Comparison of ENCODE assay signal across 14 cellular contexts in the genomic region with DNA sequence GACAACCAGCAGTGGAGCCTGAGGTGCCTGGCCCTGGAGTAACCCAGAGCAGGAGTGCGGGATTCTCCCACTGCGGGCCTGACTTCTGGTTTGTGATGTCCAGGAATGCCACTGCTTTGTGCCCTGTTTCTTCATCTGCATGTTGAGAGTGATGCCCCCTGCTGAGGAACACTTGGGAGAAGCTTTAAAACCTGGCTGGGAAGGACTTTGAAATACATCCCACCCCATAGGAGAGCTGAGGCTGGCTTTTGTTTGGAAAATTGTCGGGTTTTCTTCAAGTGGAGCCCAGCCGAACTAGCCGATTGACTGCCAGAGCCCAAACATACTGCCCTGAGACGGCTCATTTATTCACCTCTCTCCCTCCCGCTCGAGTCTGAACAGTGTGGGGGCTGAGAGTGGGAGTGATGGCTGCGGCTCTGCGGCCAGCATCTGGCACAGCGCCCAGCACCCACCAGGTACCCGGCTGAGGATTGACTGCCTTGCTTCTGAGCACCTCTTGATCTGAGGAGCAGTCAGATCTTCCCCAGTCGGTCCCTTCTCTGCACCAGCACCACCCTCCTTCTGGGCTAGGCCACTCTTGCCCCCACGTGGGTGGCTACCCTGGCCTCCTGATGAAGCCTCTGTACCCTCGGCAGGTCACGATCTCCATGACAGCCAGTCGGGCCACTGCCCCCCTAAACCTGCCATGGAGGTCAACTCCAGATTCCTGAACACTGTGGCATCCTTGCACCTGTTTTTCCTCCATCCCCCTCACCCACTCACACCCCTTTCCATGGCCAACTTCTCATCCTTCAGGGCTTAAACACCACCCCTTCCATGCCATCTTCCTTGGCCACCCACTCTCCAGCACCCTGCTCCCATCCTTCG.
A peak's percentile ranks its signal among the peaks of the same experiment; 100 is the strongest.
DNase-seq lines count a peak whose midpoint lies in the region; ATAC-seq, FAIRE-seq and TF ChIP-seq lines count a peak whose summit lies in the region.
"Had no signal": no experiment of that assay in that cellular context is flagged by ENCODE, and none has a peak within 500 bp of the region (broad histone marks: within the 10 kb centered on the region; RNA-seq: fewer than 3 reads in every experiment).

No MANE protein-coding gene starts in this region.

- CTCF ChIA-PET in IMR-90 (lab: Yijun Ruan, JAX) (interaction anchor here (0.5 to 1.5 kb wide), 2 partner anchors 12 to 102 kb away, joined by 3 to 5 read pairs; no protein-coding TSS in a partner anchor), K562 (lab: Yijun Ruan, JAX; ENCODE audit: low intra/inter-chr PET ratio) (no interaction called here)

- H3K9me3 Mint-ChIP-seq in T-helper 1 cell treated with Interleukin-12 subunit alpha and Interleukin-12 subunit beta and Interleukin-4 antibody, amounts not matched to agents 30 μg/mL and 1 μg/mL, for 36 hours = no peaks in the 10 kb centered on the region
- H3K9me3 Mint-ChIP-seq: activated naive CD4-positive, alpha-beta T cell treated with anti-CD3 and anti-CD28 coated beads, Interleukin-2, amount 10 ng/mL, durations not matched to agents 7 days and 5 days; neural crest cell; T-cell had no signal

- H3K4me1 ChIP-seq in IMR-90 (ENCODE audit: control insufficient read depth, insufficient read depth, low read length) (peaks cover 16% of the 10 kb centered on the region), K562 (replicated peaks in 1 of 2; ENCODE audit: control insufficient read depth in 2 of 2, insufficient read depth in 2 of 2, low read length in 2 of 2) (peaks cover 0 to 3% of the 10 kb centered on the region in 2 experiments; a peak in 2 of 5 replicates), prostate gland (replicated peaks) (peaks cover 14% of the 10 kb centered on the region)

- TF ChIP-seq POLR2A in IMR-90 (IDR thresholded peaks at IDR 0.05; ENCODE audit: low read depth, low read length) (no peak), K562 (conservative IDR thresholded peaks at IDR 0.05) (no peak), prostate gland (IDR thresholded peaks at IDR 0.05) (no peak)

- H3K9me1 ChIP-seq in IMR-90 (ENCODE audit: insufficient read depth, low read length) (peaks cover 8% of the 10 kb centered on the region), K562 (ENCODE audit: control insufficient read depth, insufficient read depth, low read length) (no peaks in the 10 kb centered on the region)

- no peak overlapping the region for H3K9ac ChIP-seq in IMR-90 (ENCODE audit: low read depth, low read length)
- H3K9ac ChIP-seq in K562 (ENCODE audit: insufficient read depth in 1 of 2, low read depth in 2 of 2, low read length in 2 of 2) = no peak overlapping the region

- peak overlapping the region; percentile 12 for H2BK5ac ChIP-seq in IMR-90 (ENCODE audit: low read depth, low read length, poor library complexity, severe bottlenecking)

- H2AFZ ChIP-seq in IMR-90 (replicated peaks; ENCODE audit: low read length, poor library complexity) (no peak overlapping the region), K562 (ENCODE audit: low read depth, low read length) (no peak overlapping the region)

- H4K8ac ChIP-seq in IMR-90 (ENCODE audit: low read depth in 2 of 2, low read length in 2 of 2) = peak overlapping the region; percentile 61 to 65; a peak in 2 of 4 replicates

- H2BK120ac ChIP-seq in IMR-90 (ENCODE audit: low read depth, low read length) = no peak overlapping the region

- intact Hi-C loops in IMR-90 (cut with micrococcal nuclease) = no loop called here
- intact Hi-C loops in K562 (cut with micrococcal nuclease) = no loop called here
- intact Hi-C loops in prostate gland (cut with DNase I) = no loop called here
- intact Hi-C loops in left colon (cut with DNase I, micrococcal nuclease) = no loop called here

- H3K4me1 Mint-ChIP-seq in T-helper 1 cell treated with Interleukin-12 subunit alpha and Interleukin-12 subunit beta and Interleukin-4 antibody, amounts not matched to agents 30 μg/mL and 1 μg/mL, for 36 hours (ENCODE audit: low read depth) = peaks cover 17% of the 10 kb centered on the region

- no peak for FAIRE-seq in K562 (lab: Jason Lieb, UNC)
- FAIRE-seq: keratinocyte had no signal

- no peak overlapping the region; the same call in 1 of the 2 replicates for H4K5ac ChIP-seq in IMR-90 (ENCODE audit: low read depth, low read length)

- H3K27ac ChIP-seq in IMR-90 (ENCODE audit: insufficient read depth, low read length) (no peak overlapping the region), K562 (ENCODE audit: extremely low read depth, low read depth, low read length) (no peak overlapping the region), prostate gland (peak overlapping the region; percentile 32 to 60)

- no peak overlapping the region; the same call in 2 of the 3 replicates for H2BK15ac ChIP-seq in IMR-90 (ENCODE audit: low read depth, low read length)

- H3K4me3 Mint-ChIP-seq in T-helper 1 cell treated with Interleukin-12 subunit alpha and Interleukin-12 subunit beta and Interleukin-4 antibody, amounts not matched to agents 30 μg/mL and 1 μg/mL, for 36 hours = no peak overlapping the region
- H3K4me3 Mint-ChIP-seq: activated naive CD4-positive, alpha-beta T cell treated with anti-CD3 and anti-CD28 coated beads, Interleukin-2, amount 10 ng/mL, durations not matched to agents 7 days and 5 days; neural crest cell; T-cell had no signal

- H4K91ac ChIP-seq in IMR-90 (ENCODE audit: insufficient read depth, low read depth, low read length) = no peak overlapping the region

- peak overlapping the region; percentile 46; the same call in 1 of the 2 replicates for H3K14ac ChIP-seq in IMR-90 (replicated peaks; ENCODE audit: low read depth, low read length)

- H3K27me3 ChIP-seq in IMR-90 (ENCODE audit: control insufficient read depth, insufficient read depth, low read length) (no peaks in the 10 kb centered on the region), K562 (ENCODE audit: control insufficient read depth in 2 of 2, insufficient read depth in 2 of 2, low read length in 2 of 2) (peaks cover 0 to 10% of the 10 kb centered on the region in 2 experiments; a peak in 2 of 5 replicates), prostate gland (replicated peaks; ENCODE audit: insufficient read depth) (no peaks in the 10 kb centered on the region)
- H3K27me3 ChIP-seq: spleen had no signal

- no peaks in the 10 kb centered on the region for H3K36me3 Mint-ChIP-seq in T-helper 1 cell treated with Interleukin-12 subunit alpha and Interleukin-12 subunit beta and Interleukin-4 antibody, amounts not matched to agents 30 μg/mL and 1 μg/mL, for 36 hours (ENCODE audit: low read depth)
- H3K36me3 Mint-ChIP-seq: T-cell had no signal

- H3K27me3 Mint-ChIP-seq in T-helper 1 cell treated with Interleukin-12 subunit alpha and Interleukin-12 subunit beta and Interleukin-4 antibody, amounts not matched to agents 30 μg/mL and 1 μg/mL, for 36 hours (ENCODE audit: low read depth) = no peaks in the 10 kb centered on the region
- H3K27me3 Mint-ChIP-seq: activated naive CD4-positive, alpha-beta T cell treated with anti-CD3 and anti-CD28 coated beads, Interleukin-2, amount 10 ng/mL, durations not matched to agents 7 days and 5 days; T-cell had no signal

- H4K20me1 ChIP-seq in IMR-90 (ENCODE audit: insufficient read depth, low read length) (no peaks in the 10 kb centered on the region), K562 (replicated peaks; ENCODE audit: control insufficient read depth, insufficient read depth, low read length) (peaks cover 6% of the 10 kb centered on the region; the same call in 1 of the 2 replicates)

- BruUV-seq in IMR-90 (replicated peaks; lab: Mats Ljungman, UMichigan) (no TSS peak), K562 (replicated peaks; lab: Mats Ljungman, UMichigan) (no TSS peak)

- no peak overlapping the region for H3K56ac ChIP-seq in IMR-90 (ENCODE audit: extremely low read depth, insufficient read depth, low read length)

- peak overlapping the region; percentile 35; the same call in 1 of the 2 replicates for H3K23ac ChIP-seq in IMR-90 (ENCODE audit: low read depth, low read length)

- TF ChIP-seq CTCF in IMR-90 (conservative IDR thresholded peaks at IDR 0.05; ENCODE audit: low read depth, low read length) (no peak), K562 (IDR thresholded peaks at IDR 0.05 in 2 of 3, conservative IDR thresholded peaks at IDR 0.05 in 1 of 3; ENCODE audit: insufficient read depth in 2 of 3, low read depth in 1 of 3, low read length in 3 of 3) (no peak), prostate gland (IDR thresholded peaks at IDR 0.05) (no peak)

- in situ Hi-C loops in IMR-90 (cut with MboI; ENCODE audit: low sequenced_read_pairs) (no loop called here), K562 (cut with MboI) (no loop called here)

- no peak overlapping the region for H3K18ac ChIP-seq in IMR-90 (ENCODE audit: low read depth, low read length)

- peak overlapping the region; percentile 22 for H3K27ac Mint-ChIP-seq in T-helper 1 cell treated with Interleukin-12 subunit alpha and Interleukin-12 subunit beta and Interleukin-4 antibody, amounts not matched to agents 30 μg/mL and 1 μg/mL, for 36 hours
- H3K27ac Mint-ChIP-seq: activated naive CD4-positive, alpha-beta T cell treated with anti-CD3 and anti-CD28 coated beads, Interleukin-2, amount 10 ng/mL, durations not matched to agents 7 days and 5 days had no signal

- TF ChIP-seq RAD21 in IMR-90 (IDR thresholded peaks at IDR 0.05; ENCODE audit: low read length) (no peak), K562 (CRISPR knock-in tag; conservative IDR thresholded peaks at IDR 0.05 in 1 of 2, IDR thresholded peaks at IDR 0.05 in 1 of 2) (no peak)

- H3K79me1 ChIP-seq in IMR-90 (ENCODE audit: low read depth in 1 of 2, low read length in 2 of 2) = peaks cover 14 to 86% of the 10 kb centered on the region in 2 experiments

- WGBS in IMR-90 (ENCODE audit: extremely low coverage in 2 of 2, insufficient read length in 1 of 2), 2 experiments = 63% methylated on average over 6 of the region's 18 CpGs; no CpG with 5 or more reads in 1 of the 2 experiments
- 13% methylated on average over 18 of the region's 18 CpGs for WGBS in K562 (ENCODE audit: insufficient coverage, low coverage, missing lambda C conversion rate)
- WGBS in prostate gland = 64% methylated on average over 18 of the region's 18 CpGs

- H3K4ac ChIP-seq in IMR-90 (ENCODE audit: low read depth, low read length) = peak overlapping the region; percentile 8; the same call in 1 of the 2 replicates

- no peaks in the 10 kb centered on the region for H3K9me3 ChIP-seq in IMR-90 (ENCODE audit: control insufficient read depth, insufficient read depth, low read length)
- H3K9me3 ChIP-seq in K562 (replicated peaks; ENCODE audit: control insufficient read depth, insufficient read depth, low read depth, low read length) = no peaks in the 10 kb centered on the region
- H3K9me3 ChIP-seq in prostate gland = no peaks in the 10 kb centered on the region
- H3K9me3 ChIP-seq: spleen had no signal

- no peak for TF ChIP-seq EP300 in K562 (IDR thresholded peaks at IDR 0.05; ENCODE audit: low read length)

- POLR2A ChIA-PET in IMR-90 (lab: Charles Lee; ENCODE audit: unreplicated experiment) (no interaction called here), K562 (lab: Yijun Ruan, JAX) (no interaction called here)

- no peaks in the 10 kb centered on the region for H3K79me2 ChIP-seq in K562 (ENCODE audit: control insufficient read depth, insufficient read depth, low read length)

- peak overlapping the region; percentile 14; the same call in 1 of the 2 replicates for H2BK20ac ChIP-seq in IMR-90 (ENCODE audit: low read depth, low read length)

- no peak overlapping the region for H3K4me2 ChIP-seq in IMR-90 (ENCODE audit: low read depth, low read length)
- no peak overlapping the region for H3K4me2 ChIP-seq in K562 (ENCODE audit: insufficient read depth, low read length)

- H3K4me3 ChIP-seq in IMR-90 (ENCODE audit: insufficient read depth, low read depth, low read length) = no peak overlapping the region
- no peak overlapping the region for H3K4me3 ChIP-seq in K562
- H3K4me3 ChIP-seq in prostate gland = no peak overlapping the region
- H3K4me3 ChIP-seq: spleen had no signal

- no peak for DNase-seq in T-helper 1 cell
- DNase-seq in IMR-90 = no peak
- no peak for DNase-seq in K562 (ENCODE audit: extremely low read depth in 1 of 4, low spot score in 3 of 4)
- DNase-seq in prostate gland (ENCODE audit: low spot score) = no peak
- no peak for DNase-seq in activated CD4-positive, alpha-beta T cell treated with anti-CD3 and anti-CD28 coated beads, Interleukin-2, amount 50 U/mL, for 48 hours
- no peak for DNase-seq in left colon
- DNase-seq: activated naive CD4-positive, alpha-beta T cell treated with anti-CD3 and anti-CD28 coated beads, Interleukin-2, amount 10 ng/mL, durations not matched to agents 7 days and 5 days; foreskin fibroblast; spleen had no signal

- peak overlapping the region; percentile 64; the same call in 1 of the 2 replicates for H2AK5ac ChIP-seq in IMR-90 (ENCODE audit: low read depth, low read length)

- dilution Hi-C loops in IMR-90 (cut with HindIII; ENCODE audit: low sequenced_read_pairs, unreplicated experiment) = no loop called here

- peak; percentile 44 for ATAC-seq in IMR-90 (ENCODE audit: low read depth)
- ATAC-seq in K562 = no peak; the same call in 2 of the 3 replicates
- ATAC-seq in HG03469 (IDR thresholded peaks at IDR 0.05; ENCODE audit: unreplicated experiment) = no peak
- no peak for ATAC-seq in left colon

- peak overlapping the region; percentile 86 for H2AK9ac ChIP-seq in IMR-90 (replicated peaks; ENCODE audit: low read depth, low read length, poor library complexity)

- no peaks in the 10 kb centered on the region for H3K36me3 ChIP-seq in IMR-90 (ENCODE audit: control insufficient read depth, insufficient read depth, low read length)
- no peaks in the 10 kb centered on the region for H3K36me3 ChIP-seq in K562 (ENCODE audit: control insufficient read depth, insufficient read depth, low read length)
- no peaks in the 10 kb centered on the region for H3K36me3 ChIP-seq in prostate gland

Comparison
In these comparisons a context has a peak if more than half of its experiments do, and no peak if none do; other contexts are left out.
1. H3K27ac ChIP-seq: peak in prostate gland (2 of 2); none in IMR-90 (single experiment) and K562 (single experiment).